In genomic region chr12:11111213-11111612, GRCh38 we compare ENCODE assay signal across 4 cellular contexts. TPM values are rescaled to one million over a fixed set of nuclear protein-coding genes. Genes with fewer than 3 reads are reported as not detected.
"Had no signal": no experiment of that assay in that cellular context is flagged by ENCODE, and none has a peak within 500 bp of the region (broad histone marks: within the 10 kb centered on the region; RNA-seq: fewer than 3 reads in every experiment).

No MANE protein-coding gene starts in this region.

RNA-seq across cellular contexts. Expression of gene TAS2R43, which starts 19.1 kb away (rescaled TPM):
- total RNA-seq: activated CD8-positive, alpha-beta memory T cell treated with anti-CD3 and anti-CD28 coated beads for 36 hours; K562; M059J; Right ventricle myocardium superior had no signal
- polyA plus RNA-seq: K562 had no signal

RNA-seq across cellular contexts. Expression of gene TAS2R30, which starts 23.2 kb away (rescaled TPM):
- total RNA-seq: M059J had no signal

RNA-seq across cellular contexts. Expression of gene TAS2R46, which starts 49.1 kb away (rescaled TPM):
- total RNA-seq: M059J, Right ventricle myocardium superior had no signal
